Comparison of ENCODE assay signal across 9 cellular contexts in genomic region chr1:64245495-64245894, GRCh38. TPM values are rescaled to one million over a fixed set of nuclear protein-coding genes. Genes with fewer than 3 reads are reported as not detected.
A peak's percentile ranks its signal among the peaks of the same experiment; 100 is the strongest.
DNase-seq lines count a peak whose midpoint lies in the region; ATAC-seq and TF ChIP-seq lines count a peak whose summit lies in the region.
"Had no signal": no experiment of that assay in that cellular context is flagged by ENCODE, and none has a peak within 500 bp of the region (broad histone marks: within the 10 kb centered on the region; RNA-seq: fewer than 3 reads in every experiment).

No MANE protein-coding gene starts in this region.

- intact Hi-C loops in Calu3 (cut with micrococcal nuclease; ENCODE audit: unreplicated experiment), result loop anchor here (1.0 kb wide), 1 partner anchor 670 kb away; no protein-coding TSS in a partner anchor

- no peaks in the 10 kb centered on the region for H3K79me2 ChIP-seq in mesendoderm (ENCODE audit: control insufficient read depth, insufficient read depth, low read length)

- H3K27me3 ChIP-seq in mesendoderm (ENCODE audit: insufficient read depth, low read length, poor library complexity), result no peaks in the 10 kb centered on the region

- H3K4me2 ChIP-seq in mesendoderm (ENCODE audit: low read length), result no peak overlapping the region

- H3K36me3 Mint-ChIP-seq in Calu3 (ENCODE audit: insufficient read depth, unreplicated experiment), result no peaks in the 10 kb centered on the region
- H3K36me3 Mint-ChIP-seq in brain, result no peaks in the 10 kb centered on the region

- H3K4me1 Mint-ChIP-seq in Calu3 (ENCODE audit: low read depth, unreplicated experiment) (peaks cover 20% of the 10 kb centered on the region), brain (peaks cover 57% of the 10 kb centered on the region)

- H3K18ac ChIP-seq in mesendoderm (ENCODE audit: low read length), result no peak overlapping the region

- H4K8ac ChIP-seq in mesendoderm (ENCODE audit: low read depth, low read length), result no peak overlapping the region

- no peak overlapping the region for H4K5ac ChIP-seq in mesendoderm (ENCODE audit: low read length)

- no peaks in the 10 kb centered on the region for H3K36me3 ChIP-seq in mesendoderm (ENCODE audit: control insufficient read depth, insufficient read depth, low read length)

- no peak overlapping the region for H3K4me3 ChIP-seq in mesendoderm (ENCODE audit: low read length)

- no peak overlapping the region for H2AK5ac ChIP-seq in mesendoderm (ENCODE audit: low read length)

- H3K9me3 Mint-ChIP-seq in Calu3 (ENCODE audit: low read depth, unreplicated experiment), result no peaks in the 10 kb centered on the region
- H3K9me3 Mint-ChIP-seq in brain, result no peaks in the 10 kb centered on the region

- no peak for TF ChIP-seq CTCF in Calu3 (IDR thresholded peaks at IDR 0.05; ENCODE audit: unreplicated experiment)
- TF ChIP-seq CTCF in brain (conservative IDR thresholded peaks at IDR 0.05), result no peak

- H3K27ac Mint-ChIP-seq in Calu3 (ENCODE audit: unreplicated experiment) (peak overlapping the region; percentile 24), brain (peak overlapping the region in 4 of 5 experiments; percentile 3 to 98 (median 86))

- no peak overlapping the region for H2BK5ac ChIP-seq in mesendoderm (ENCODE audit: low read length)

- H2BK120ac ChIP-seq in mesendoderm (ENCODE audit: low read depth, low read length), result no peak overlapping the region

- no peak for DNase-seq in Calu3
- peak; percentile 38 for DNase-seq in KG1 (lab: John Stamatoyannopoulos, UW)
- DNase-seq in mesendoderm, result peak; percentile 55
- DNase-seq in amniotic stem cell (lab: John Stamatoyannopoulos, UW), result no peak
- DNase-seq: NCI-H1694 had no signal

- no peak overlapping the region for H3K4ac ChIP-seq in mesendoderm (ENCODE audit: low read depth, low read length)

- no peaks in the 10 kb centered on the region for H3K27me3 Mint-ChIP-seq in Calu3 (ENCODE audit: unreplicated experiment)
- H3K27me3 Mint-ChIP-seq in brain, result peaks cover 5% of the 10 kb centered on the region

- BruUV-seq in Calu3 (replicated peaks; lab: Mats Ljungman, UMichigan), result no TSS peak

- no CpG with 5 or more reads among the region's 9 CpGs for WGBS in mesendoderm (ENCODE audit: extremely low coverage, insufficient coverage, low lambda C conversion rate)

- no peaks in the 10 kb centered on the region for H3K79me1 ChIP-seq in mesendoderm (ENCODE audit: low read length)

- no peak overlapping the region for H3K23ac ChIP-seq in mesendoderm (ENCODE audit: low read length)

- H3K27ac ChIP-seq in mesendoderm (ENCODE audit: low read depth, low read length), result no peak overlapping the region

- H3K4me1 ChIP-seq in mesendoderm (ENCODE audit: control insufficient read depth, low read depth, low read length), result peaks cover 3% of the 10 kb centered on the region

- CTCF ChIA-PET in Calu3 (lab: Charles Lee), result interaction anchor here (0.9 to 3.9 kb wide), 3 partner anchors 554 to 621 kb away, joined by 3 to 18 read pairs (median 3); no protein-coding TSS in a partner anchor

- no peak overlapping the region for H2BK15ac ChIP-seq in mesendoderm (replicated peaks; ENCODE audit: low read depth)

- H3K9ac ChIP-seq in mesendoderm (ENCODE audit: low read length), result no peak overlapping the region

- ATAC-seq in GM18519 (IDR thresholded peaks at IDR 0.05; ENCODE audit: low FRiP score, unreplicated experiment) (no peak), GM19328 (IDR thresholded peaks at IDR 0.05; ENCODE audit: unreplicated experiment) (no peak), HG02678 (IDR thresholded peaks at IDR 0.05; ENCODE audit: unreplicated experiment) (no peak)

- H3K4me3 Mint-ChIP-seq in Calu3 (ENCODE audit: low read depth, unreplicated experiment), result peak overlapping the region; percentile 59
- H3K4me3 Mint-ChIP-seq in brain, result peak overlapping the region in 4 of 5 experiments; percentile 57 to 83 (median 70)

- no peak overlapping the region for H3K56ac ChIP-seq in mesendoderm (ENCODE audit: low read length)

RNA-seq across cellular contexts. Expression of gene UBE2U, which starts 42.1 kb away (rescaled TPM):
- not detected in 2 replicates for total RNA-seq in Calu3 (2022)
- not detected for polyA plus RNA-seq in brain (ENCODE audit: insufficient read depth, low read depth, low replicate concordance)
- not detected for polyA plus RNA-seq in mesendoderm (2013, experiment 1 of 2)
- not detected for polyA plus RNA-seq in mesendoderm (2013, experiment 2 of 2)

Comparison
In these comparisons a context has a peak if more than half of its experiments do, and no peak if none do; other contexts are left out.
1. DNase-seq: peak in KG1 (single experiment) and mesendoderm (single experiment); none in Calu3 (single experiment) and amniotic stem cell (single experiment).